In the genomic region with DNA sequence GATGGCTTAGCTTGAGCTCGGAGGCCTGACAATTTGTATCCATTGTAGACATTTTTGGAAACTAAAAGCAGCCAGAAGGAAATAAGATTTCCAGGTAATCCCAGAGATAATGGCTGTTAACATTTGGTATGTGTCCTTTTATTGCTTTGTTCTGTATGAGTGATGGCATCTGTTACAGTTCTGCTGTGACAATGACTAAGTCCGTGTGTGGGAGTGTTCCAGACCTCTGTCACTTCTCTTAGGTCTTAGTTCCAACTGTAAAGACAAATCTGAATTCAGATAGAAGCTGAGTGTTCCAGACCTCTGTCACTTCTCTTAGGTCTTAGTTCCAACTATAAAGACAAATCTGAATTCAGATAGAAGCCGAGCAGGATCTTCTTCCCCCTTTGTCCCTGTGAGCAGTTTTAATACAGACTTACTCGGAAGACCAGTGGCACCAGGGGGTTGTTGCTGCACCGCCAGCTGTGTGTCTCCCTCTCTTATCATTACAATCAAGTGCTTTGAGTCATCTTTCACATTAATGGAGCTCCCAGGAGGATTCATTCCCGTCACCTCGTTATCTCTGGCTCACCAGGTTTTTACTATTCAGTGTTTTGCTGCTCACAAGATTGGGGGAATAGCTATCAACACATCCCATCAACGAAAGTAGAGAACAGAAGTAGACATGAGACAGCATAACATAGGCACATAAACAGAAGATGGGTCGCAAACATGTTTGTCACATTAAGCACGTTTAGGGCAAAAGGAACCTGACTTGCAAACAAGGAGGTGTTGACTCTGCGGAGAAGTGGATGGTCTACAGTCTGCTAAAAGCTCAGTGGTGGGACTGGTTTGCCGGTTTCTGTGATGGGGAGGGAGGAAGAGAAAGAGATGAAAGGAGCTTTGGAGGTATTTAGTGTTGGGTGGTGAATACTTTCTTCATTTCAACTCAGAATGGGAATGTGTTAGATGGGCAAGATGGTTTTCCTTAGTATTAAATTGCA, we compare ENCODE assay signal across 1 cellular context.
TF ChIP-seq lines count a peak whose summit lies in the region.

No MANE protein-coding gene starts in this region.

TF ChIP-seq in IMR-90, 13 proteins besides CTCF, POLR2A, EP300 and RAD21 (continued from another document):
- TF ChIP-seq, protein P1, sequence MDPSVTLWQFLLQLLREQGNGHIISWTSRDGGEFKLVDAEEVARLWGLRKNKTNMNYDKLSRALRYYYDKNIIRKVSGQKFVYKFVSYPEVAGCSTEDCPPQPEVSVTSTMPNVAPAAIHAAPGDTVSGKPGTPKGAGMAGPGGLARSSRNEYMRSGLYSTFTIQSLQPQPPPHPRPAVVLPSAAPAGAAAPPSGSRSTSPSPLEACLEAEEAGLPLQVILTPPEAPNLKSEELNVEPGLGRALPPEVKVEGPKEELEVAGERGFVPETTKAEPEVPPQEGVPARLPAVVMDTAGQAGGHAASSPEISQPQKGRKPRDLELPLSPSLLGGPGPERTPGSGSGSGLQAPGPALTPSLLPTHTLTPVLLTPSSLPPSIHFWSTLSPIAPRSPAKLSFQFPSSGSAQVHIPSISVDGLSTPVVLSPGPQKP (IDR thresholded peaks at IDR 0.05; ENCODE audit: borderline replicate concordance, low read depth, low read length): no peak
- TF ChIP-seq MAZ (IDR thresholded peaks at IDR 0.05; ENCODE audit: borderline replicate concordance, low read depth, low read length) (no peak), SMC3 (IDR thresholded peaks at IDR 0.05; ENCODE audit: low read depth, low read length) (no peak), NFE2L2 (IDR thresholded peaks at IDR 0.05; ENCODE audit: low read depth, low read length) (no peak)
